Comparison of ENCODE assay signal across 30 cellular contexts in the genomic region with DNA sequence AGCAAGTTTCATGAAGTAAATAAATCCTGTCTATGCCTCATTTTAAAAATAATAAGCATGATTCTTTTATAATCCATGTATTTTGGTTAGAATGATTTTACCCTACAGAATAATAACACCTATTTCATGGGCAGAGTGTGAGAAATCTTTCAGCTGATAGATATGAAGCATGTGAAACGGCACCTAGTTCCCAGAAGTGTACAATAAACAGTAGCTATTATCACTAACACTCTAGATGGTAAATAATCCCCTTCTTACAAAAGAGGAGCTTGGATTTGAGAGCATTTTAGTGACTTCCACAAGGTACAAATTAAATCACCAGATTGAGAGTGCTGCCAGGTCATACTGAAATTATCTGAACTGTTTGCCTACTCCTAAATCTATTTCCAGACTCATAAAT.
"Had no signal": no experiment of that assay in that cellular context is flagged by ENCODE, and none has a peak within 500 bp of the region (broad histone marks: within the 10 kb centered on the region; RNA-seq: fewer than 3 reads in every experiment).

No MANE protein-coding gene starts in this region.

- H3K36me3 ChIP-seq: cardiac muscle cell, SJCRH30, WERI-Rb-1 had no signal

- H3K27ac ChIP-seq: cardiac muscle cell, SJCRH30, SK-N-MC, WERI-Rb-1 had no signal

- ATAC-seq: activated T-cell treated with anti-CD3 and anti-CD28 coated beads, Interleukin-2, amount 50 U/mL, for 72 hours; activated T-helper 17 cell treated with anti-CD3 and anti-CD28 coated beads, Interleukin-2, amount 50 U/mL, for 72 hours; K562; Panc1 had no signal

- H3K4me1 ChIP-seq: SJCRH30 had no signal

- H3K27me3 ChIP-seq: cardiac muscle cell, SJCRH30 had no signal

- H3K4me3 ChIP-seq: cardiac muscle cell, K562, SJCRH30, SK-N-MC had no signal

- H3K4me1 Mint-ChIP-seq: activated CD4-positive, alpha-beta memory T cell treated with anti-CD3 and anti-CD28 coated beads, Interleukin-2, amount 10 ng/mL, durations not matched to agents 7 days and 5 days; activated T-helper 17 cell treated with anti-CD3 and anti-CD28 coated beads, Interleukin-2, amount 50 U/mL, for 72 hours; central memory CD8-positive, alpha-beta T cell had no signal

- H3K36me3 Mint-ChIP-seq: activated naive CD8-positive, alpha-beta T cell treated with anti-CD3 and anti-CD28 coated beads for 36 hours had no signal

- H3K9me3 Mint-ChIP-seq: activated CD4-positive, alpha-beta memory T cell treated with anti-CD3 and anti-CD28 coated beads, Interleukin-2, amount 10 ng/mL, durations not matched to agents 7 days and 5 days had no signal

- H3K4me3 Mint-ChIP-seq: activated CD4-positive, alpha-beta memory T cell treated with anti-CD3 and anti-CD28 coated beads, Interleukin-2, amount 10 ng/mL, durations not matched to agents 7 days and 5 days; activated naive CD8-positive, alpha-beta T cell treated with anti-CD3 and anti-CD28 coated beads for 36 hours; activated T-cell treated with anti-CD3 and anti-CD28 coated beads, Interleukin-2, amount 50 U/mL, for 72 hours; activated T-helper 17 cell treated with anti-CD3 and anti-CD28 coated beads, Interleukin-2, amount 50 U/mL, for 72 hours; central memory CD8-positive, alpha-beta T cell had no signal

- H3K27ac Mint-ChIP-seq: activated CD4-positive, alpha-beta memory T cell treated with anti-CD3 and anti-CD28 coated beads, Interleukin-2, amount 10 ng/mL, durations not matched to agents 7 days and 5 days; activated naive CD8-positive, alpha-beta T cell treated with anti-CD3 and anti-CD28 coated beads for 36 hours; activated T-cell treated with anti-CD3 and anti-CD28 coated beads, Interleukin-2, amount 50 U/mL, for 72 hours; activated T-helper 17 cell treated with anti-CD3 and anti-CD28 coated beads, Interleukin-2, amount 50 U/mL, for 72 hours had no signal

- DNase-seq: activated CD4-positive, alpha-beta memory T cell treated with anti-CD3 and anti-CD28 coated beads, Interleukin-2, amount 10 ng/mL, durations not matched to agents 7 days and 5 days; activated CD4-positive, alpha-beta T cell treated with anti-CD3 and anti-CD28 coated beads for 1 hour; activated CD4-positive, alpha-beta T cell treated with anti-CD3 and anti-CD28 coated beads for 48 hours; activated CD4-positive, CD25-positive, alpha-beta regulatory T cell; activated effector memory CD4-positive, alpha-beta T cell treated with anti-CD3 and anti-CD28 coated beads, Interleukin-2, amount 50 U/mL, for 16 hours; activated naive CD4-positive, alpha-beta T cell; activated naive CD4-positive, alpha-beta T cell treated with anti-CD3 and anti-CD28 coated beads, Interleukin-2, amount 50 U/mL, for 16 hours; activated naive CD8-positive, alpha-beta T cell treated with anti-CD3 and anti-CD28 coated beads for 36 hours; activated T-cell treated with anti-CD3 and anti-CD28 coated beads, Interleukin-2, amount 50 U/mL, for 1 hour; activated T-cell treated with anti-CD3 and anti-CD28 coated beads, Interleukin-2, amount 50 U/mL, for 72 hours; amniotic stem cell; aorta; IMR-90; NCI-H1436; NCI-H1694; NCI-H1930; NCI-H2081 treated with DMSO at 0.1 percent for 48 hours; NCI-H2171; NCI-H510A; NCI-H526; SHP77; SJCRH30; T1000; WERI-Rb-1 had no signal
